1 cellular context compared by ENCODE assay signal in genomic region chr1:184270556-184270955, GRCh38.
TF ChIP-seq lines count a peak whose summit lies in the region.

No MANE protein-coding gene starts in this region.

TF ChIP-seq in GM23338, 12 proteins besides CTCF, POLR2A, EP300 and RAD21 (continued from another document):
- TF ChIP-seq, protein P1, sequence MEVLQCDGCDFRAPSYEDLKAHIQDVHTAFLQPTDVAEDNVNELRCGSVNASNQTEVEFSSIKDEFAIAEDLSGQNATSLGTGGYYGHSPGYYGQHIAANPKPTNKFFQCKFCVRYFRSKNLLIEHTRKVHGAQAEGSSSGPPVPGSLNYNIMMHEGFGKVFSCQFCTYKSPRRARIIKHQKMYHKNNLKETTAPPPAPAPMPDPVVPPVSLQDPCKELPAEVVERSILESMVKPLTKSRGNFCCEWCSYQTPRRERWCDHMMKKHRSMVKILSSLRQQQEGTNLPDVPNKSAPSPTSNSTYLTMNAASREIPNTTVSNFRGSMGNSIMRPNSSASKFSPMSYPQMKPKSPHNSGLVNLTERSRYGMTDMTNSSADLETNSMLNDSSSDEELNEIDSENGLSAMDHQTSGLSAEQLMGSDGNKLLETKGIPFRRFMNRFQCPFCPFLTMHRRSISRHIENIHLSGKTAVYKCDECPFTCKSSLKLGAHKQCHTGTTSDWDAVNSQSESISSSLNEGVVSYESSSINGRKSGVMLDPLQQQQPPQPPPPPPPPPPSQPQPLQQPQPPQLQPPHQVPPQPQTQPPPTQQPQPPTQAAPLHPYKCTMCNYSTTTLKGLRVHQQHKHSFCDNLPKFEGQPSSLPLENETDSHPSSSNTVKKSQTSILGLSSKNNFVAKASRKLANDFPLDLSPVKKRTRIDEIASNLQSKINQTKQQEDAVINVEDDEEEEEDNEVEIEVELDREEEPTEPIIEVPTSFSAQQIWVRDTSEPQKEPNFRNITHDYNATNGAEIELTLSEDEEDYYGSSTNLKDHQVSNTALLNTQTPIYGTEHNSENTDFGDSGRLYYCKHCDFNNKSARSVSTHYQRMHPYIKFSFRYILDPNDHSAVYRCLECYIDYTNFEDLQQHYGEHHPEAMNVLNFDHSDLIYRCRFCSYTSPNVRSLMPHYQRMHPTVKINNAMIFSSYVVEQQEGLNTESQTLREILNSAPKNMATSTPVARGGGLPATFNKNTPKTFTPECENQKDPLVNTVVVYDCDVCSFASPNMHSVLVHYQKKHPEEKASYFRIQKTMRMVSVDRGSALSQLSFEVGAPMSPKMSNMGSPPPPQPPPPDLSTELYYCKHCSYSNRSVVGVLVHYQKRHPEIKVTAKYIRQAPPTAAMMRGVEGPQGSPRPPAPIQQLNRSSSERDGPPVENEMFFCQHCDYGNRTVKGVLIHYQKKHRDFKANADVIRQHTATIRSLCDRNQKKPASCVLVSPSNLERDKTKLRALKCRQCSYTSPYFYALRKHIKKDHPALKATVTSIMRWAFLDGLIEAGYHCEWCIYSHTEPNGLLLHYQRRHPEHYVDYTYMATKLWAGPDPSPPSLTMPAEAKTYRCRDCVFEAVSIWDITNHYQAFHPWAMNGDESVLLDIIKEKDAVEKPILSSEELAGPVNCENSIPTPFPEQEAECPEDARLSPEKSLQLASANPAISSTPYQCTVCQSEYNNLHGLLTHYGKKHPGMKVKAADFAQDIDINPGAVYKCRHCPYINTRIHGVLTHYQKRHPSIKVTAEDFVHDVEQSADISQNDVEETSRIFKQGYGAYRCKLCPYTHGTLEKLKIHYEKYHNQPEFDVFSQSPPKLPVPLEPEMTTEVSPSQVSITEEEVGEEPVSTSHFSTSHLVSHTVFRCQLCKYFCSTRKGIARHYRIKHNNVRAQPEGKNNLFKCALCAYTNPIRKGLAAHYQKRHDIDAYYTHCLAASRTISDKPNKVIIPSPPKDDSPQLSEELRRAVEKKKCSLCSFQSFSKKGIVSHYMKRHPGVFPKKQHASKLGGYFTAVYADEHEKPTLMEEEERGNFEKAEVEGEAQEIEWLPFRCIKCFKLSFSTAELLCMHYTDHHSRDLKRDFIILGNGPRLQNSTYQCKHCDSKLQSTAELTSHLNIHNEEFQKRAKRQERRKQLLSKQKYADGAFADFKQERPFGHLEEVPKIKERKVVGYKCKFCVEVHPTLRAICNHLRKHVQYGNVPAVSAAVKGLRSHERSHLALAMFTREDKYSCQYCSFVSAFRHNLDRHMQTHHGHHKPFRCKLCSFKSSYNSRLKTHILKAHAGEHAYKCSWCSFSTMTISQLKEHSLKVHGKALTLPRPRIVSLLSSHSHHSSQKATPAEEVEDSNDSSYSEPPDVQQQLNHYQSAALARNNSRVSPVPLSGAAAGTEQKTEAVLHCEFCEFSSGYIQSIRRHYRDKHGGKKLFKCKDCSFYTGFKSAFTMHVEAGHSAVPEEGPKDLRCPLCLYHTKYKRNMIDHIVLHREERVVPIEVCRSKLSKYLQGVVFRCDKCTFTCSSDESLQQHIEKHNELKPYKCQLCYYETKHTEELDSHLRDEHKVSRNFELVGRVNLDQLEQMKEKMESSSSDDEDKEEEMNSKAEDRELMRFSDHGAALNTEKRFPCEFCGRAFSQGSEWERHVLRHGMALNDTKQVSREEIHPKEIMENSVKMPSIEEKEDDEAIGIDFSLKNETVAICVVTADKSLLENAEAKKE (CRISPR knock-in tag; IDR thresholded peaks at IDR 0.05), result peak; percentile 43; the same call in 1 of the 2 replicates
